15 cellular contexts compared by ENCODE assay signal in the genomic region with DNA sequence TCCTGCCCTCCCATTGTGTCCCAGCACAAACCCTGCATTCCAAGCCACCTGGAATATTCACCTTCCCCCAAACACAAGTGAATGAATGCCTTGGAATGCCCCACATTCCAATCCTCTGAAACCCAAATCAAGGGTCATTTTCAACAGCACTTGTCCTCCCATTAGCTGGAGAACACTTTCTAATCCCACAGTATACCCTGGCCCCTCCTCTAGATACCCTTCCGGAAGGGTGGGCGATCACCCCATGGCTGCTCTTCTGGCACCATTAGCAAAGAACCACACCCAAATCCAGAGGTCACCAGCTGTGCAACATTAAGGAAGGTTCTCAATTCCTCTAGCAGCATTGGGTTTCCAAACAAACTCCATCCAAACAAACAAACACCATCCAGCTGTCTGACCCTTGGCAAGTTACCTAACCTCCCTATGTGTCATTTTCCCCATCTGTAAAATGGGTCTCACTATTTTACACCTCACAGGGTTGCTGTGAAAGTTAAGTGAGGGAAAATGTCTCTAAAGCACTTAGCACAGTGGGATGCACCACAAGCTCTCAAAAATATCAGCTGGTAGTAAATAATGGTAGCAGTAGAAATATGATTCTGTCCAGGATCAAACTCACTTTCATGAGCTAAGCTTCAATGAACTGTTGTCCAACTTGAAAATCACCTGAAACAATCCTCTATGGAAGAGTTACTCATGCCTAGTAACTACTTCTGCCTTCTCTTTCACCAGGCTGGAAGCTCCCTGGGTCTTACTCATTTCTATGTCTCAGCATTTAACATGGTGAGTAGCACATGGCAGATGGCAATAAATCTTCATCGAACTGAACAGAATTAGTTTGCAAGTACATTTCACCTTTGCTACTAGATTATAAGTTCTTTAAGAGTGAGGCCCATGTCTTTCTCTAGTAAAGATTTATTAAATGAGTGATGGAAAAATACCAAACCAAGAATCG. TPM values are rescaled to one million over a fixed set of nuclear protein-coding genes. Genes with fewer than 3 reads are reported as not detected.
DNase-seq lines count a peak whose midpoint lies in the region; ATAC-seq, FAIRE-seq and TF ChIP-seq lines count a peak whose summit lies in the region.
"Had no signal": no experiment of that assay in that cellular context is flagged by ENCODE, and none has a peak within 500 bp of the region (broad histone marks: within the 10 kb centered on the region; RNA-seq: fewer than 3 reads in every experiment).

No MANE protein-coding gene starts in this region.

- peak overlapping the region; percentile 43 for H3K4me3 Mint-ChIP-seq in HFFc6
- H3K4me3 Mint-ChIP-seq: stimulated activated naive CD8-positive, alpha-beta T cell treated with anti-CD3 and anti-CD28 coated beads, Interleukin-15, Interleukin-2, amounts not matched to agents 100 ng/mL and 50 ng/mL, for 24 hours had no signal

- TF ChIP-seq POLR2A in spleen (IDR thresholded peaks at IDR 0.05) (no peak), GM12891 (IDR thresholded peaks at IDR 0.05; ENCODE audit: low read depth, low read length) (no peak)

- in situ Hi-C loops in astrocyte of the spinal cord (cut with HindIII; ENCODE audit: low sequenced_read_pairs): no loop called here

- peaks cover 0 to 87% (median 25%) of the 10 kb centered on the region in 7 donors for H3K27me3 ChIP-seq in spleen (replicated peaks in 1 of 7)
- H3K27me3 ChIP-seq: SJCRH30 had no signal

- WGBS in spleen, 5 donors: 81 to 89% (median 85%) methylated on average over 4 of the region's 4 CpGs

- TF ChIP-seq CTCF in HFFc6 (IDR thresholded peaks at IDR 0.05): no peak
- no peak for TF ChIP-seq CTCF in astrocyte of the spinal cord (IDR thresholded peaks at IDR 0.05; ENCODE audit: low read depth, low read length)
- no peak for TF ChIP-seq CTCF in spleen (IDR thresholded peaks at IDR 0.05 in 8 of 11, conservative IDR thresholded peaks at IDR 0.05 in 3 of 11)

- no peak for ATAC-seq in HG03045 (IDR thresholded peaks at IDR 0.05; ENCODE audit: unreplicated experiment)

- H3K9me3 ChIP-seq in spleen: no peaks in the 10 kb centered on the region
- H3K9me3 ChIP-seq: SJCRH30 had no signal

- peaks cover 76% of the 10 kb centered on the region for H3K4me1 Mint-ChIP-seq in HFFc6 (ENCODE audit: low read depth)

- FAIRE-seq in GM12891 (lab: Jason Lieb, UNC): no peak

- peaks cover 4 to 26% (median 18%) of the 10 kb centered on the region in 6 donors for H3K4me1 ChIP-seq in spleen

- H3K36me3 ChIP-seq in spleen: no peaks in the 10 kb centered on the region
- H3K36me3 ChIP-seq: SJCRH30 had no signal

- intact Hi-C loops in spleen (cut with DNase I; ENCODE audit: low total_unique reads): no loop called here

- H3K27me3 Mint-ChIP-seq in HFFc6 (ENCODE audit: insufficient read depth): peaks cover 1% of the 10 kb centered on the region; the same call in 1 of the 2 replicates

- H3K27ac Mint-ChIP-seq in HFFc6: peak overlapping the region; percentile 48; the same call in 1 of the 2 replicates
- H3K27ac Mint-ChIP-seq: naive B cell; stimulated activated naive CD8-positive, alpha-beta T cell treated with anti-CD3 and anti-CD28 coated beads, Interleukin-15, Interleukin-2, amounts not matched to agents 100 ng/mL and 50 ng/mL, for 24 hours had no signal

- peak; percentile 77 for DNase-seq in A172 (ENCODE audit: low spot score)
- peak; percentile 51 for DNase-seq in HFFc6
- peak; percentile 37 for DNase-seq in astrocyte of the spinal cord (ENCODE audit: low read depth, low spot score)
- peak; percentile 65 for DNase-seq in kidney glomerular epithelial cell (lab: John Stamatoyannopoulos, UW)
- DNase-seq in spleen: no peak
- DNase-seq in effector CD8-positive, alpha-beta T cell (lab: John Stamatoyannopoulos, UW): no peak
- DNase-seq in GM12891 (ENCODE audit: insufficient read length, low spot score): no peak
- DNase-seq: activated CD4-positive, alpha-beta T cell treated with anti-CD3 and anti-CD28 coated beads for 1 hour; activated gamma-delta T cell; AML-193; naive B cell; NCI-H446; SJCRH30 had no signal

- H3K36me3 Mint-ChIP-seq in HFFc6 (ENCODE audit: low read depth): peaks cover 15% of the 10 kb centered on the region
- H3K36me3 Mint-ChIP-seq: naive B cell had no signal

- no peaks in the 10 kb centered on the region for H3K9me3 Mint-ChIP-seq in HFFc6
- H3K9me3 Mint-ChIP-seq: naive B cell; stimulated activated naive CD8-positive, alpha-beta T cell treated with anti-CD3 and anti-CD28 coated beads, Interleukin-15, Interleukin-2, amounts not matched to agents 100 ng/mL and 50 ng/mL, for 24 hours had no signal

- H3K27ac ChIP-seq in spleen: no peak overlapping the region
- H3K27ac ChIP-seq: SJCRH30 had no signal

- no peak overlapping the region for H3K4me3 ChIP-seq in astrocyte of the spinal cord (ENCODE audit: low read depth, low read length)
- H3K4me3 ChIP-seq in spleen: no peak overlapping the region
- H3K4me3 ChIP-seq: SJCRH30 had no signal

TF ChIP-seq in GM12891, 5 proteins besides CTCF, POLR2A, EP300 and RAD21:
- no peak for TF ChIP-seq PAX5 (IDR thresholded peaks at IDR 0.05; ENCODE audit: insufficient read depth, low read length, severe bottlenecking)
- no peak for TF ChIP-seq POU2F2 (IDR thresholded peaks at IDR 0.05; ENCODE audit: low read depth, low read length)
- no peak for TF ChIP-seq TAF1 (IDR thresholded peaks at IDR 0.05; ENCODE audit: low read depth, low read length)
- no peak for TF ChIP-seq SPI1 (IDR thresholded peaks at IDR 0.05; ENCODE audit: low read depth, low read length)
- no peak for TF ChIP-seq POLR2AphosphoS5 (IDR thresholded peaks at IDR 0.05; ENCODE audit: low read depth, low read length)

RNA-seq across cellular contexts. Expression of a gene that starts 5.3 kb away (rescaled TPM):
- total RNA-seq in A172 (2014; rRNA removed; shearing (Covaris generic)): 35.5 and 36.1 TPM in 2 replicates
- total RNA-seq in HFFc6 (2021; fragmentation: NEBNext Ultra II Directional; extraction: Animal tissue kit (Norgen Biotek cat#: 25700)): 10 to 100 TPM; 11.0 to 37.3 (median 14.1) TPM
- total RNA-seq in spleen: 1 to 10 TPM in 6 of 7 donors, under 1 TPM in 1; 0.93 to 3.3 (median 1.5) TPM
- polyA plus RNA-seq in spleen: under 1 TPM; 0.20 to 0.67 (median 0.59) TPM
- polyA plus RNA-seq in GM12891 (2012; ENCODE audit: low read depth, missing spikeins): not detected

Comparison
In these comparisons a context has a peak if more than half of its experiments do, and no peak if none do; other contexts are left out.
1. DNase-seq: peak in A172 (single experiment), HFFc6 (single experiment), astrocyte of the spinal cord (single experiment) and kidney glomerular epithelial cell (single experiment); none in spleen (single experiment), effector CD8-positive, alpha-beta T cell (single experiment) and GM12891 (single experiment).